ENCODE assay signal across 24 cellular contexts in the genomic region with DNA sequence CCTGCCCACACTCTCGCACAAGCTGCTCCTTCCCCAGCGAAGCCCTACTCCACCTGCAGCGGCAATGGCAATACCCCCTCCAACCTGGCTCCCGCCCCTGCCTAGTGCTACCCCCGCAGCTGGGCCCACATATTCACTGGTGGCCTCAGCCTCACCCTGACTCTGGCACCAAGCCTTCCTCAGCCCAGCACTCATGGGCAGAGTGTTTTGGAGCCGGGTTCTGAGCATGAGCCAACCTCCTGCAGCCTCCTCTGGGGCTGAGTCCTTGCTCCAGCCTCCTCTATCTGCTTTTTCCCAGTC. TPM values are rescaled to one million over a fixed set of nuclear protein-coding genes. Genes with fewer than 3 reads are reported as not detected.
A peak's percentile ranks its signal among the peaks of the same experiment; 100 is the strongest.
DNase-seq lines count a peak whose midpoint lies in the region; ATAC-seq and TF ChIP-seq lines count a peak whose summit lies in the region.
"Had no signal": no experiment of that assay in that cellular context is flagged by ENCODE, and none has a peak within 500 bp of the region (broad histone marks: within the 10 kb centered on the region; RNA-seq: fewer than 3 reads in every experiment).

No MANE protein-coding gene starts in this region.

- no peaks in the 10 kb centered on the region for H3K9me3 Mint-ChIP-seq in activated naive CD8-positive, alpha-beta T cell treated with anti-CD3 and anti-CD28 coated beads, Interleukin-2, amount 10 ng/mL, durations not matched to agents 7 days and 5 days
- H3K9me3 Mint-ChIP-seq in activated naive CD8-positive, alpha-beta T cell treated with anti-CD3 and anti-CD28 coated beads for 36 hours = peaks cover 1% of the 10 kb centered on the region
- no peaks in the 10 kb centered on the region for H3K9me3 Mint-ChIP-seq in activated naive CD4-positive, alpha-beta T cell treated with anti-CD3 and anti-CD28 coated beads, Interleukin-2, amount 50 U/mL, for 72 hours
- H3K9me3 Mint-ChIP-seq: activated T-helper 2 cell treated with anti-CD3 and anti-CD28 coated beads, Interferon-gamma antibody, Interleukin-2, Interleukin-4, amounts not matched to agents 10 μg/mL and 5 μg/mL and 100 μg/mL, durations not matched to agents 14 hours and 24 hours and 36 hours; central memory CD8-positive, alpha-beta T cell; nephron; type B pancreatic cell had no signal

- intact Hi-C loops in heart left ventricle (cut with DNase I) (no loop called here), psoas muscle (cut with DNase I) (no loop called here), upper lobe of right lung (cut with DNase I) (no loop called here)

- H3K27me3 Mint-ChIP-seq in activated naive CD8-positive, alpha-beta T cell treated with anti-CD3 and anti-CD28 coated beads, Interleukin-2, amount 10 ng/mL, durations not matched to agents 7 days and 5 days = peaks cover 13% of the 10 kb centered on the region
- H3K27me3 Mint-ChIP-seq in activated naive CD8-positive, alpha-beta T cell treated with anti-CD3 and anti-CD28 coated beads for 36 hours = no peaks in the 10 kb centered on the region

- H3K9me3 ChIP-seq in heart left ventricle = no peaks in the 10 kb centered on the region
- no peaks in the 10 kb centered on the region for H3K9me3 ChIP-seq in psoas muscle
- no peaks in the 10 kb centered on the region for H3K9me3 ChIP-seq in upper lobe of right lung

- WGBS in heart left ventricle, 4 donors = 52 to 70% (median 65%) methylated on average over 6 of the region's 6 CpGs
- 70 to 79% (median 71%) methylated on average over 6 of the region's 6 CpGs for WGBS in psoas muscle, 3 donors

- TF ChIP-seq CTCF in heart left ventricle (IDR thresholded peaks at IDR 0.05) (no peak), psoas muscle (IDR thresholded peaks at IDR 0.05) (no peak), upper lobe of right lung (IDR thresholded peaks at IDR 0.05) (no peak)

- no peaks in the 10 kb centered on the region for H3K36me3 Mint-ChIP-seq in activated naive CD8-positive, alpha-beta T cell treated with anti-CD3 and anti-CD28 coated beads, Interleukin-2, amount 10 ng/mL, durations not matched to agents 7 days and 5 days
- H3K36me3 Mint-ChIP-seq in activated naive CD8-positive, alpha-beta T cell treated with anti-CD3 and anti-CD28 coated beads for 36 hours = no peaks in the 10 kb centered on the region
- no peaks in the 10 kb centered on the region for H3K36me3 Mint-ChIP-seq in activated naive CD4-positive, alpha-beta T cell treated with anti-CD3 and anti-CD28 coated beads, Interleukin-2, amount 50 U/mL, for 72 hours
- H3K36me3 Mint-ChIP-seq: activated CD8-positive, alpha-beta memory T cell treated with anti-CD3 and anti-CD28 coated beads, Interleukin-2, amount 10 ng/mL, durations not matched to agents 7 days and 5 days; type B pancreatic cell had no signal

- H3K36me3 ChIP-seq in heart left ventricle (no peaks in the 10 kb centered on the region), psoas muscle (ENCODE audit: insufficient read depth in 1 of 2, low read depth in 1 of 2) (no peaks in the 10 kb centered on the region), upper lobe of right lung (no peaks in the 10 kb centered on the region)

- POLR2A ChIA-PET in activated naive CD8-positive, alpha-beta T cell treated with anti-CD3 and anti-CD28 coated beads, Interleukin-2, amount 10 ng/mL, durations not matched to agents 7 days and 5 days (lab: Charles Lee) = no interaction called here

- H3K4me1 ChIP-seq in heart left ventricle (peaks cover 15 to 72% (median 62%) of the 10 kb centered on the region in 12 donors), psoas muscle (peaks cover 36% of the 10 kb centered on the region), upper lobe of right lung (peaks cover 24% of the 10 kb centered on the region)

- TF ChIP-seq POLR2A in heart left ventricle (IDR thresholded peaks at IDR 0.05) = no peak

- H3K27ac ChIP-seq in heart left ventricle (peak overlapping the region; percentile 64 to 89 (median 76)), psoas muscle (peak overlapping the region; percentile 69), upper lobe of right lung (peak overlapping the region; percentile 81)
- H3K27ac ChIP-seq: 22Rv1 had no signal

- H3K4me3 Mint-ChIP-seq in activated naive CD8-positive, alpha-beta T cell treated with anti-CD3 and anti-CD28 coated beads, Interleukin-2, amount 10 ng/mL, durations not matched to agents 7 days and 5 days = no peak overlapping the region
- H3K4me3 Mint-ChIP-seq in activated naive CD8-positive, alpha-beta T cell treated with anti-CD3 and anti-CD28 coated beads for 36 hours = no peak overlapping the region
- H3K4me3 Mint-ChIP-seq: activated CD8-positive, alpha-beta memory T cell treated with anti-CD3 and anti-CD28 coated beads, Interleukin-2, amount 10 ng/mL, durations not matched to agents 7 days and 5 days; central memory CD8-positive, alpha-beta T cell; type B pancreatic cell had no signal

- no peak for DNase-seq in activated naive CD8-positive, alpha-beta T cell treated with anti-CD3 and anti-CD28 coated beads, Interleukin-2, amount 10 ng/mL, durations not matched to agents 7 days and 5 days
- DNase-seq in activated naive CD8-positive, alpha-beta T cell treated with anti-CD3 and anti-CD28 coated beads for 36 hours = no peak
- DNase-seq in heart left ventricle = peak in 1 of 5 donors; percentile 54
- no peak for DNase-seq in psoas muscle
- no peak for DNase-seq in upper lobe of right lung
- no peak for DNase-seq in DMS153 treated with DMSO at 0.1 percent for 48 hours (lab: John Stamatoyannopoulos, UW; ENCODE audit: unreplicated experiment)
- no peak for DNase-seq in activated naive CD4-positive, alpha-beta T cell treated with anti-CD3 and anti-CD28 coated beads, Interleukin-2, amount 50 U/mL, for 72 hours (ENCODE audit: low spot score in 2 of 2)
- DNase-seq in HuH-7 (ENCODE audit: low spot score) = no peak
- DNase-seq: activated CD8-positive, alpha-beta memory T cell treated with anti-CD3 and anti-CD28 coated beads, Interleukin-2, amount 10 ng/mL, durations not matched to agents 7 days and 5 days; COR-L47; islet precursor cell; KBM-7; mesendoderm; MV-4-11; NCI-H187; NCI-H226; RPMI8226 had no signal

- no peak for ATAC-seq in activated naive CD8-positive, alpha-beta T cell treated with anti-CD3 and anti-CD28 coated beads, Interleukin-2, amount 10 ng/mL, durations not matched to agents 7 days and 5 days (ENCODE audit: low read depth)
- peak in 2 of 4 donors; percentile 4 to 6 for ATAC-seq in heart left ventricle
- ATAC-seq in psoas muscle = no peak
- ATAC-seq in upper lobe of right lung = no peak
- no peak for ATAC-seq in activated naive CD4-positive, alpha-beta T cell treated with anti-CD3 and anti-CD28 coated beads, Interleukin-2, amount 50 U/mL, for 72 hours
- ATAC-seq: activated CD8-positive, alpha-beta memory T cell treated with anti-CD3 and anti-CD28 coated beads, Interleukin-2, amount 10 ng/mL, durations not matched to agents 7 days and 5 days; HCT116 had no signal

- H3K4me3 ChIP-seq in heart left ventricle = no peak overlapping the region
- H3K4me3 ChIP-seq in psoas muscle = no peak overlapping the region
- no peak overlapping the region for H3K4me3 ChIP-seq in upper lobe of right lung

- peaks cover 24% of the 10 kb centered on the region for H3K4me1 Mint-ChIP-seq in activated naive CD8-positive, alpha-beta T cell treated with anti-CD3 and anti-CD28 coated beads, Interleukin-2, amount 10 ng/mL, durations not matched to agents 7 days and 5 days
- H3K4me1 Mint-ChIP-seq in activated naive CD8-positive, alpha-beta T cell treated with anti-CD3 and anti-CD28 coated beads for 36 hours = peaks cover 5% of the 10 kb centered on the region

- H3K27me3 ChIP-seq in heart left ventricle (no peaks in the 10 kb centered on the region), psoas muscle (ENCODE audit: insufficient read depth in 3 of 3, low read length in 2 of 3) (no peaks in the 10 kb centered on the region), upper lobe of right lung (no peaks in the 10 kb centered on the region)

- peak overlapping the region; percentile 19 for H3K27ac Mint-ChIP-seq in activated naive CD8-positive, alpha-beta T cell treated with anti-CD3 and anti-CD28 coated beads, Interleukin-2, amount 10 ng/mL, durations not matched to agents 7 days and 5 days
- H3K27ac Mint-ChIP-seq in activated naive CD8-positive, alpha-beta T cell treated with anti-CD3 and anti-CD28 coated beads for 36 hours = no peak overlapping the region
- H3K27ac Mint-ChIP-seq in activated naive CD4-positive, alpha-beta T cell treated with anti-CD3 and anti-CD28 coated beads, Interleukin-2, amount 50 U/mL, for 72 hours = no peak overlapping the region
- H3K27ac Mint-ChIP-seq: activated CD8-positive, alpha-beta memory T cell treated with anti-CD3 and anti-CD28 coated beads, Interleukin-2, amount 10 ng/mL, durations not matched to agents 7 days and 5 days; activated T-helper 2 cell treated with anti-CD3 and anti-CD28 coated beads, Interferon-gamma antibody, Interleukin-2, Interleukin-4, amounts not matched to agents 10 μg/mL and 5 μg/mL and 100 μg/mL, durations not matched to agents 14 hours and 24 hours and 36 hours; progenitor cell of endocrine pancreas; type B pancreatic cell had no signal

RNA-seq across cellular contexts. Expression of gene PDE2A, which starts 47.6 kb away (rescaled TPM):
- total RNA-seq in activated naive CD8-positive, alpha-beta T cell treated with anti-CD3 and anti-CD28 coated beads, Interleukin-2, amount 10 ng/mL, durations not matched to agents 7 days and 5 days = under 1 TPM in 1 of 2 experiments, not detected in 1; 0.83 TPM
- under 1 TPM; 0.37 to 0.42 TPM for total RNA-seq in activated naive CD8-positive, alpha-beta T cell treated with anti-CD3 and anti-CD28 coated beads for 36 hours
- 10 to 100 TPM; 16.8 to 53.7 (median 23.7) TPM for total RNA-seq in heart left ventricle
- 10 to 100 TPM; 23.2 to 24.1 TPM for polyA plus RNA-seq in heart left ventricle
- 10 to 100 TPM in 2 of 4 donors, 1 to 10 TPM in 2; 6.0 to 20.1 (median 10.1) TPM for total RNA-seq in psoas muscle
- polyA plus RNA-seq in psoas muscle = 10 to 100 TPM in 1 of 3 donors, 1 to 10 TPM in 2; 6.9 to 16.6 (median 7.6) TPM
- 27.3 TPM for total RNA-seq in upper lobe of right lung
- total RNA-seq in activated naive CD4-positive, alpha-beta T cell treated with anti-CD3 and anti-CD28 coated beads, Interleukin-2, amount 50 U/mL, for 72 hours = under 1 TPM; 0.68 to 0.97 TPM
